Comparison of ENCODE assay signal across 19 cellular contexts in genomic region chr2:102197389-102198137, GRCh38. TPM values are rescaled to one million over a fixed set of nuclear protein-coding genes. Genes with fewer than 3 reads are reported as not detected.
DNase-seq lines count a peak whose midpoint lies in the region; ATAC-seq and TF ChIP-seq lines count a peak whose summit lies in the region.
"Had no signal": no experiment of that assay in that cellular context is flagged by ENCODE, and none has a peak within 500 bp of the region (broad histone marks: within the 10 kb centered on the region; RNA-seq: fewer than 3 reads in every experiment).

No MANE protein-coding gene starts in this region.

- H3K4me3 ChIP-seq in Caco-2 (ENCODE audit: low read depth, low read length): no peak overlapping the region

- peak overlapping the region; percentile 1 for H3K27ac Mint-ChIP-seq in Caco-2 (ENCODE audit: unreplicated experiment)
- H3K27ac Mint-ChIP-seq in T-helper 17 cell: no peak overlapping the region
- H3K27ac Mint-ChIP-seq: CD4-positive, alpha-beta T cell; H9 had no signal

- H3K27me3 Mint-ChIP-seq in Caco-2 (ENCODE audit: insufficient read depth, unreplicated experiment) (no peaks in the 10 kb centered on the region), T-helper 17 cell (peaks cover 12% of the 10 kb centered on the region)

- BruUV-seq in Caco-2 (replicated peaks; lab: Mats Ljungman, UMichigan): no TSS peak

- POLR2A ChIA-PET in Caco-2 (lab: Charles Lee): no interaction called here

- H3K4me1 Mint-ChIP-seq in Caco-2 (ENCODE audit: low read depth, unreplicated experiment) (no peaks in the 10 kb centered on the region), T-helper 17 cell (peaks cover 14% of the 10 kb centered on the region)

- H3K9me3 Mint-ChIP-seq in Caco-2 (ENCODE audit: unreplicated experiment): no peaks in the 10 kb centered on the region
- H3K9me3 Mint-ChIP-seq: CD4-positive, alpha-beta T cell; H9 had no signal

- DNase-seq in activated gamma-delta T cell treated with Interleukin-2 at 50 U/mL for 16 hours (peak; percentile 11), activated gamma-delta T cell (lab: John Stamatoyannopoulos, UW) (no peak), Caco-2 (no peak), T-helper 17 cell (no peak), kidney tubule cell (ENCODE audit: low spot score) (peak; percentile 7), SHP77 treated with DMSO at 0.1 percent for 48 hours (lab: John Stamatoyannopoulos, UW) (no peak), NCI-H2196 (lab: John Stamatoyannopoulos, UW; ENCODE audit: unreplicated experiment) (no peak)
- DNase-seq: CD4-positive, alpha-beta T cell; H9; KBM-7; NCI-H1092; NCI-H2107; NCI-H69 had no signal

- no peaks in the 10 kb centered on the region for H3K4me1 ChIP-seq in Caco-2

- ATAC-seq in T-helper 17 cell: no peak
- ATAC-seq in GM18502 (IDR thresholded peaks at IDR 0.05; ENCODE audit: poor library complexity, unreplicated experiment): no peak
- ATAC-seq: Panc1, Right ventricle myocardium inferior had no signal

- no peak for TF ChIP-seq CTCF in Caco-2 (IDR thresholded peaks at IDR 0.05; ENCODE audit: insufficient read depth in 1 of 2, low read depth in 1 of 2, low read length in 1 of 2, severe bottlenecking in 1 of 2, unreplicated experiment in 1 of 2)

- no peaks in the 10 kb centered on the region for H3K36me3 Mint-ChIP-seq in Caco-2 (ENCODE audit: insufficient read depth, unreplicated experiment)
- H3K36me3 Mint-ChIP-seq in T-helper 17 cell (ENCODE audit: low read depth): peaks cover 4% of the 10 kb centered on the region

- CTCF ChIA-PET in Caco-2 (lab: Charles Lee): interaction anchor here (0.6 kb wide), 1 partner anchor 1108 kb away, joined by 3 read pairs; no protein-coding TSS in a partner anchor

- intact Hi-C loops in Caco-2 (cut with micrococcal nuclease; ENCODE audit: unreplicated experiment): no loop called here

- no peak overlapping the region for H3K4me3 Mint-ChIP-seq in Caco-2 (ENCODE audit: unreplicated experiment)
- H3K4me3 Mint-ChIP-seq in T-helper 17 cell: peak overlapping the region; percentile 45
- H3K4me3 Mint-ChIP-seq: CD4-positive, alpha-beta T cell; H9 had no signal

- no peaks in the 10 kb centered on the region for H3K27me3 ChIP-seq in Caco-2 (replicated peaks; ENCODE audit: control insufficient read depth, insufficient read depth, low read length)

- H3K9me3 ChIP-seq in Caco-2: no peaks in the 10 kb centered on the region
- no peaks in the 10 kb centered on the region for H3K9me3 ChIP-seq in T-helper 17 cell (ENCODE audit: control insufficient read depth, low read length, poor library complexity, severe bottlenecking)

- H3K36me3 ChIP-seq in Caco-2 (ENCODE audit: control insufficient read depth, insufficient read depth, low read length): no peaks in the 10 kb centered on the region

RNA-seq across cellular contexts. Expression of gene IL1RL2, which starts 10.7 kb away (rescaled TPM):
- total RNA-seq in Caco-2 (2022): not detected in 2 replicates
- not detected for total RNA-seq in T-helper 17 cell
- total RNA-seq: CD4-positive, alpha-beta T cell; Daoy; H9; HT1080; M059J; Right ventricle myocardium inferior had no signal

RNA-seq across cellular contexts. Expression of gene IL1R1, which starts 55.0 kb away (rescaled TPM):
- 23.5 and 25.0 TPM in 2 replicates for total RNA-seq in Caco-2 (2022)
- 10 to 100 TPM; 14.3 to 16.5 TPM for total RNA-seq in T-helper 17 cell

Comparison
In these comparisons a context has a peak if more than half of its experiments do, and no peak if none do; other contexts are left out.
1. DNase-seq: peak in activated gamma-delta T cell treated with Interleukin-2 at 50 U/mL for 16 hours (single experiment) and kidney tubule cell (single experiment); none in activated gamma-delta T cell (single experiment), Caco-2 (0 of 2), T-helper 17 cell (0 of 3), SHP77 treated with DMSO at 0.1 percent for 48 hours (single experiment) and NCI-H2196 (single experiment).